ENCODE assay signal across 4 cellular contexts in the genomic region with DNA sequence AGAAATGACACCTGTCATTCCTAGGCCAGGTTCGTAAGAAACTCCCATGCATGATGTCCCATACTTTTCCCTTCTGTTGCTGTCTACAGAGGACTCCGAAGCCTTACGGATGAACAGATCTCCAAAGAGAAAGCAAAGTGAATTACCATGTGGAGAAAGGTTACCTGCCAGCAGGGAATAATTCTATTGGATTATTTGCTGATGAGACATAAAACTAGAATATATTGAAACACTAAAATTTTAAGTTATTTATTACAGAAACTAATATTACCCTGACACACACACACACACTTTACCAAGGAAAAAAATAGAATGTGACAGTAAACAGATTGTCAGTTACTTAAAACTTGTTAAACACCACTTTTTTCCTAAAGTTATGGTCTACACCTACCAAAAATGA.
TF ChIP-seq lines count a peak whose summit lies in the region.

No MANE protein-coding gene starts in this region.

TF ChIP-seq in HepG2, 621 proteins besides CTCF, POLR2A, EP300 and RAD21:
- TF ChIP-seq TBL1XR1 (IDR thresholded peaks at IDR 0.05; ENCODE audit: borderline replicate concordance, low read length, partially characterized antibody) (no peak), PHF20 (CRISPR knock-in tag; IDR thresholded peaks at IDR 0.05) (no peak), MAFF (IDR thresholded peaks at IDR 0.05; ENCODE audit: low read depth, low read length) (peak; percentile 85), MAFK (conservative IDR thresholded peaks at IDR 0.05 in 1 of 2, IDR thresholded peaks at IDR 0.05 in 1 of 2; ENCODE audit: low read length in 2 of 2) (peak; percentile 75 to 83), RBFOX2 (IDR thresholded peaks at IDR 0.05; ENCODE audit: low read depth, low read length) (no peak), FOSL2 (CRISPR knock-in tag; IDR thresholded peaks at IDR 0.05) (no peak), KDM6A (CRISPR knock-in tag; IDR thresholded peaks at IDR 0.05; ENCODE audit: low read depth) (no peak), ZNF367 (CRISPR knock-in tag; IDR thresholded peaks at IDR 0.05; ENCODE audit: borderline replicate concordance) (no peak), AGO2 (optimal IDR thresholded peaks at IDR 0.05; ENCODE audit: low read depth, low read length) (no peak), TBP (CRISPR knock-in tag; IDR thresholded peaks at IDR 0.05) (no peak), KAT7 (CRISPR knock-in tag; IDR thresholded peaks at IDR 0.05; ENCODE audit: borderline replicate concordance) (no peak)

TF ChIP-seq in A549, 52 proteins besides CTCF, POLR2A, EP300 and RAD21:
- TF ChIP-seq MAFK (IDR thresholded peaks at IDR 0.05; ENCODE audit: partially characterized antibody): peak; percentile 86
- TF ChIP-seq FOSB (CRISPR knock-in tag; IDR thresholded peaks at IDR 0.05): no peak

TF ChIP-seq in IMR-90, 13 proteins besides CTCF, POLR2A, EP300 and RAD21:
- TF ChIP-seq CHD1 (IDR thresholded peaks at IDR 0.05; ENCODE audit: low read depth, low read length) (no peak), MAFK (IDR thresholded peaks at IDR 0.05; ENCODE audit: low read depth, low read length) (peak; percentile 77)

TF ChIP-seq in K562, 482 proteins besides CTCF, POLR2A, EP300 and RAD21:
- TF ChIP-seq ZNF316 (IDR thresholded peaks at IDR 0.05): peak; percentile 75
- no peak for TF ChIP-seq MTF1 (CRISPR knock-in tag; IDR thresholded peaks at IDR 0.05; ENCODE audit: borderline replicate concordance)
- peak; percentile 59 for TF ChIP-seq C11orf30 (IDR thresholded peaks at IDR 0.05; ENCODE audit: low read depth)
- TF ChIP-seq, protein P1, sequence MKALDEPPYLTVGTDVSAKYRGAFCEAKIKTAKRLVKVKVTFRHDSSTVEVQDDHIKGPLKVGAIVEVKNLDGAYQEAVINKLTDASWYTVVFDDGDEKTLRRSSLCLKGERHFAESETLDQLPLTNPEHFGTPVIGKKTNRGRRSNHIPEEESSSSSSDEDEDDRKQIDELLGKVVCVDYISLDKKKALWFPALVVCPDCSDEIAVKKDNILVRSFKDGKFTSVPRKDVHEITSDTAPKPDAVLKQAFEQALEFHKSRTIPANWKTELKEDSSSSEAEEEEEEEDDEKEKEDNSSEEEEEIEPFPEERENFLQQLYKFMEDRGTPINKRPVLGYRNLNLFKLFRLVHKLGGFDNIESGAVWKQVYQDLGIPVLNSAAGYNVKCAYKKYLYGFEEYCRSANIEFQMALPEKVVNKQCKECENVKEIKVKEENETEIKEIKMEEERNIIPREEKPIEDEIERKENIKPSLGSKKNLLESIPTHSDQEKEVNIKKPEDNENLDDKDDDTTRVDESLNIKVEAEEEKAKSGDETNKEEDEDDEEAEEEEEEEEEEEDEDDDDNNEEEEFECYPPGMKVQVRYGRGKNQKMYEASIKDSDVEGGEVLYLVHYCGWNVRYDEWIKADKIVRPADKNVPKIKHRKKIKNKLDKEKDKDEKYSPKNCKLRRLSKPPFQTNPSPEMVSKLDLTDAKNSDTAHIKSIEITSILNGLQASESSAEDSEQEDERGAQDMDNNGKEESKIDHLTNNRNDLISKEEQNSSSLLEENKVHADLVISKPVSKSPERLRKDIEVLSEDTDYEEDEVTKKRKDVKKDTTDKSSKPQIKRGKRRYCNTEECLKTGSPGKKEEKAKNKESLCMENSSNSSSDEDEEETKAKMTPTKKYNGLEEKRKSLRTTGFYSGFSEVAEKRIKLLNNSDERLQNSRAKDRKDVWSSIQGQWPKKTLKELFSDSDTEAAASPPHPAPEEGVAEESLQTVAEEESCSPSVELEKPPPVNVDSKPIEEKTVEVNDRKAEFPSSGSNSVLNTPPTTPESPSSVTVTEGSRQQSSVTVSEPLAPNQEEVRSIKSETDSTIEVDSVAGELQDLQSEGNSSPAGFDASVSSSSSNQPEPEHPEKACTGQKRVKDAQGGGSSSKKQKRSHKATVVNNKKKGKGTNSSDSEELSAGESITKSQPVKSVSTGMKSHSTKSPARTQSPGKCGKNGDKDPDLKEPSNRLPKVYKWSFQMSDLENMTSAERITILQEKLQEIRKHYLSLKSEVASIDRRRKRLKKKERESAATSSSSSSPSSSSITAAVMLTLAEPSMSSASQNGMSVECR (CRISPR knock-in tag; IDR thresholded peaks at IDR 0.05): no peak
- TF ChIP-seq NFIC (IDR thresholded peaks at IDR 0.05): no peak
- TF ChIP-seq SIN3B (IDR thresholded peaks at IDR 0.05; ENCODE audit: low read depth): no peak
- peak; percentile 64 for TF ChIP-seq MAFF (IDR thresholded peaks at IDR 0.05; ENCODE audit: low read length)
- no peak for TF ChIP-seq ATF1 (CRISPR knock-in tag; IDR thresholded peaks at IDR 0.05)
- no peak for TF ChIP-seq ATF1 (tag; IDR thresholded peaks at IDR 0.05)
- TF ChIP-seq NFATC3 (IDR thresholded peaks at IDR 0.05): no peak
- TF ChIP-seq FOXA1 (IDR thresholded peaks at IDR 0.05; ENCODE audit: borderline replicate concordance): no peak
- TF ChIP-seq MAFK (IDR thresholded peaks at IDR 0.05; ENCODE audit: low read length): peak; percentile 61
- no peak for TF ChIP-seq RFX1 (IDR thresholded peaks at IDR 0.05)
- no peak for TF ChIP-seq SMAD3 (CRISPR knock-in tag; conservative IDR thresholded peaks at IDR 0.05)
- no peak for TF ChIP-seq RCOR1 (IDR thresholded peaks at IDR 0.05; ENCODE audit: borderline replicate concordance in 1 of 2, low read depth in 2 of 2, low read length in 2 of 2)
- TF ChIP-seq, protein P2, sequence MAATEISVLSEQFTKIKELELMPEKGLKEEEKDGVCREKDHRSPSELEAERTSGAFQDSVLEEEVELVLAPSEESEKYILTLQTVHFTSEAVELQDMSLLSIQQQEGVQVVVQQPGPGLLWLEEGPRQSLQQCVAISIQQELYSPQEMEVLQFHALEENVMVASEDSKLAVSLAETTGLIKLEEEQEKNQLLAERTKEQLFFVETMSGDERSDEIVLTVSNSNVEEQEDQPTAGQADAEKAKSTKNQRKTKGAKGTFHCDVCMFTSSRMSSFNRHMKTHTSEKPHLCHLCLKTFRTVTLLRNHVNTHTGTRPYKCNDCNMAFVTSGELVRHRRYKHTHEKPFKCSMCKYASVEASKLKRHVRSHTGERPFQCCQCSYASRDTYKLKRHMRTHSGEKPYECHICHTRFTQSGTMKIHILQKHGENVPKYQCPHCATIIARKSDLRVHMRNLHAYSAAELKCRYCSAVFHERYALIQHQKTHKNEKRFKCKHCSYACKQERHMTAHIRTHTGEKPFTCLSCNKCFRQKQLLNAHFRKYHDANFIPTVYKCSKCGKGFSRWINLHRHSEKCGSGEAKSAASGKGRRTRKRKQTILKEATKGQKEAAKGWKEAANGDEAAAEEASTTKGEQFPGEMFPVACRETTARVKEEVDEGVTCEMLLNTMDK (IDR thresholded peaks at IDR 0.05; ENCODE audit: borderline replicate concordance, insufficient read depth, low read depth, low read length, poor library complexity, severe bottlenecking): no peak
- TF ChIP-seq MAFG (tag; conservative IDR thresholded peaks at IDR 0.05): peak; percentile 54; the same call in 1 of the 2 replicates
- TF ChIP-seq ZNF184 (CRISPR knock-in tag; IDR thresholded peaks at IDR 0.05): no peak
- no peak for TF ChIP-seq COPS2 (conservative IDR thresholded peaks at IDR 0.05)
- TF ChIP-seq, protein P3, sequence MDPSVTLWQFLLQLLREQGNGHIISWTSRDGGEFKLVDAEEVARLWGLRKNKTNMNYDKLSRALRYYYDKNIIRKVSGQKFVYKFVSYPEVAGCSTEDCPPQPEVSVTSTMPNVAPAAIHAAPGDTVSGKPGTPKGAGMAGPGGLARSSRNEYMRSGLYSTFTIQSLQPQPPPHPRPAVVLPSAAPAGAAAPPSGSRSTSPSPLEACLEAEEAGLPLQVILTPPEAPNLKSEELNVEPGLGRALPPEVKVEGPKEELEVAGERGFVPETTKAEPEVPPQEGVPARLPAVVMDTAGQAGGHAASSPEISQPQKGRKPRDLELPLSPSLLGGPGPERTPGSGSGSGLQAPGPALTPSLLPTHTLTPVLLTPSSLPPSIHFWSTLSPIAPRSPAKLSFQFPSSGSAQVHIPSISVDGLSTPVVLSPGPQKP (CRISPR knock-in tag; IDR thresholded peaks at IDR 0.05): no peak
- no peak for TF ChIP-seq GTF2E2 (tag; IDR thresholded peaks at IDR 0.05)
- TF ChIP-seq THRAP3 (IDR thresholded peaks at IDR 0.05; ENCODE audit: borderline replicate concordance): no peak
